ENCODE assay signal across 19 cellular contexts in genomic region chr15:99154271-99154670, GRCh38. TPM values are rescaled to one million over a fixed set of nuclear protein-coding genes. Genes with fewer than 3 reads are reported as not detected.
DNase-seq lines count a peak whose midpoint lies in the region; ATAC-seq and TF ChIP-seq lines count a peak whose summit lies in the region.
"Had no signal": no experiment of that assay in that cellular context is flagged by ENCODE, and none has a peak within 500 bp of the region (broad histone marks: within the 10 kb centered on the region; RNA-seq: fewer than 3 reads in every experiment).

No MANE protein-coding gene starts in this region.

- H3K9me3 ChIP-seq in neuronal stem cell (replicated peaks in 1 of 2; ENCODE audit: control insufficient read depth in 2 of 2, insufficient read depth in 1 of 2, low read depth in 1 of 2, low read length in 2 of 2): peaks cover 0 to 2% of the 10 kb centered on the region in 2 donors
- H3K9me3 ChIP-seq: breast epithelium, colonic mucosa, heart left ventricle, suprapubic skin, uterus had no signal

- no peak overlapping the region for H2BK15ac ChIP-seq in neuronal stem cell (ENCODE audit: low read length)

- no CpG with 5 or more reads among the region's 2 CpGs for WGBS in neuronal stem cell (ENCODE audit: extremely low coverage in 2 of 2, insufficient read length in 2 of 2, insufficient replicate concordance in 1 of 2), 2 donors

- no peak overlapping the region for H3K9ac ChIP-seq in neuronal stem cell (ENCODE audit: low read depth, low read length, poor library complexity)

- no peak overlapping the region for H2AFZ ChIP-seq in neuronal stem cell (ENCODE audit: low read length)

- no peak overlapping the region for H4K8ac ChIP-seq in neuronal stem cell (ENCODE audit: low read depth, low read length)

- no peak overlapping the region for H4K91ac ChIP-seq in neuronal stem cell (ENCODE audit: low read depth, low read length, poor library complexity)

- TF ChIP-seq CTCF in fibroblast of mammary gland (conservative IDR thresholded peaks at IDR 0.05; ENCODE audit: control insufficient read depth, insufficient read depth, low read depth, low read length): no peak

- H2BK5ac ChIP-seq in neuronal stem cell (ENCODE audit: low read length): no peak overlapping the region

- H3K4me3 ChIP-seq in H7 (ENCODE audit: insufficient read depth, low read depth, low read length) (no peak overlapping the region), fibroblast of mammary gland (ENCODE audit: control insufficient read depth, low read depth, low read length) (no peak overlapping the region), neuronal stem cell (ENCODE audit: low read length in 2 of 2) (no peak overlapping the region)
- H3K4me3 ChIP-seq: breast epithelium, colonic mucosa, heart left ventricle, suprapubic skin, uterus had no signal

- no peak overlapping the region for H3K14ac ChIP-seq in neuronal stem cell (ENCODE audit: low read length)

- H2AK5ac ChIP-seq in neuronal stem cell (ENCODE audit: low read depth, low read length): no peak overlapping the region

- no peak overlapping the region for H2BK120ac ChIP-seq in neuronal stem cell (ENCODE audit: low read depth, low read length)

- H2BK12ac ChIP-seq in neuronal stem cell (ENCODE audit: low read length): no peak overlapping the region

- H3K4me2 ChIP-seq in neuronal stem cell (ENCODE audit: insufficient read depth, low read length, poor library complexity, severe bottlenecking): no peak overlapping the region

- H3K79me1 ChIP-seq in neuronal stem cell (ENCODE audit: low read depth, low read length): no peaks in the 10 kb centered on the region

- no peaks in the 10 kb centered on the region for H3K27me3 ChIP-seq in H7 (ENCODE audit: control insufficient read depth, insufficient read depth, low read length)
- no peaks in the 10 kb centered on the region for H3K27me3 ChIP-seq in neuronal stem cell (ENCODE audit: control insufficient read depth in 3 of 3, insufficient read depth in 3 of 3, low read depth in 1 of 3, low read length in 3 of 3)
- H3K27me3 ChIP-seq: breast epithelium, colonic mucosa, heart left ventricle, suprapubic skin, uterus had no signal

- peaks cover 2% of the 10 kb centered on the region in 2 donors for H3K4me1 ChIP-seq in neuronal stem cell (ENCODE audit: control insufficient read depth in 2 of 2, insufficient read depth in 1 of 2, low read depth in 1 of 2, low read length in 2 of 2)
- H3K4me1 ChIP-seq: breast epithelium, colonic mucosa, uterus had no signal

- no peak overlapping the region for H3K4ac ChIP-seq in neuronal stem cell (ENCODE audit: low read length)

- no peak overlapping the region for H3K23ac ChIP-seq in neuronal stem cell (ENCODE audit: low read depth, low read length, poor library complexity)

- no peak overlapping the region for H3K18ac ChIP-seq in neuronal stem cell (ENCODE audit: low read length)

- peak; percentile 10 for DNase-seq in H7
- peak; percentile 85 for DNase-seq in NCI-H82 (lab: John Stamatoyannopoulos, UW)
- DNase-seq in fibroblast of mammary gland (ENCODE audit: low read depth): peak; percentile 18
- no peak for DNase-seq in neuronal stem cell (ENCODE audit: low spot score)
- no peak for DNase-seq in NCI-H446 treated with DMSO at 0.1 percent for 48 hours (lab: John Stamatoyannopoulos, UW)
- DNase-seq in CD1c-positive myeloid dendritic cell (ENCODE audit: extremely low spot score): no peak
- DNase-seq: activated CD4-positive, alpha-beta memory T cell treated with anti-CD3 and anti-CD28 coated beads, Interleukin-2, amount 10 ng/mL, durations not matched to agents 7 days and 5 days; activated CD4-positive, CD25-positive, alpha-beta regulatory T cell; activated gamma-delta T cell treated with Interleukin-2 at 50 U/mL for 16 hours; CD4-positive, alpha-beta T cell; colonic mucosa; heart left ventricle; NCI-H1105; NCI-H2029 treated with DMSO at 0.1 percent for 48 hours; RPMI8226; uterus had no signal

- H3K27ac ChIP-seq in neuronal stem cell (replicated peaks; ENCODE audit: low read length): peak overlapping the region; percentile 32
- H3K27ac ChIP-seq: breast epithelium, colonic mucosa, heart left ventricle, suprapubic skin, uterus had no signal

- no peak for ATAC-seq in HG02973 (IDR thresholded peaks at IDR 0.05; ENCODE audit: unreplicated experiment)
- ATAC-seq: heart left ventricle had no signal

- H3K36me3 ChIP-seq in H7 (replicated peaks; ENCODE audit: control insufficient read depth, insufficient read depth, low read length): no peaks in the 10 kb centered on the region
- peaks cover 4 to 40% of the 10 kb centered on the region in 2 donors for H3K36me3 ChIP-seq in neuronal stem cell (replicated peaks in 1 of 2; ENCODE audit: control insufficient read depth in 2 of 2, insufficient read depth in 2 of 2, low read length in 2 of 2)
- H3K36me3 ChIP-seq: breast epithelium, colonic mucosa, uterus had no signal

RNA-seq across cellular contexts. Expression of gene SYNM, which starts 49.4 kb away (rescaled TPM):
- 2.1 and 2.8 TPM in 2 replicates for total RNA-seq in H7 (2014; rRNA removed; shearing (Covaris generic))
- polyA plus RNA-seq in neuronal stem cell (2013, experiment 1 of 2): 0.82 TPM
- 0.94 TPM for polyA plus RNA-seq in neuronal stem cell (2013, experiment 2 of 2)

Comparison
In these comparisons a context has a peak if more than half of its experiments do, and no peak if none do; other contexts are left out.
1. DNase-seq: peak in H7 (single experiment), NCI-H82 (single experiment) and fibroblast of mammary gland (single experiment); none in neuronal stem cell (single experiment), NCI-H446 treated with DMSO at 0.1 percent for 48 hours (single experiment) and CD1c-positive myeloid dendritic cell (single experiment).